ENCODE assay signal across 8 cellular contexts in the genomic region with DNA sequence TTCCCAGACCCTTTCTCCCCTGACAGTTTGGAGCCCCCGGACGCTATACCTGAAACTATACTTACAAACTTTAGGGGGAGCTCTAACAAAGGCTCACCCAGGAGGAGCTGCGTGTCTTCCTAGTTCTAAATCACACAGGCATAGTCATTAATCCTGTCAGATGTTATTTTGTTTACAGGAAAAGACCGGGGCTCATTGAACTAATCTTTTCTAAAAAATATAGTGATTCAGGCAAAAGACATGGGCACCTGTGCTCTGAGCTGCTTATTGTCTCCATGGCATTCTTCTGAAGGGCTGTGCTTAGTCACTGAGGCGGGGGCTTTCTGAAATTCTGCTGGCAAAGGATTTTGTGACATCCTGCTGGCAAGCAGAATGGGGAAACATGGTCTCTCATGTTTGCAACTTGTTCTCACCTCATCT.
DNase-seq lines count a peak whose midpoint lies in the region; ATAC-seq and TF ChIP-seq lines count a peak whose summit lies in the region.

No MANE protein-coding gene starts in this region.

- H3K9me3 ChIP-seq in H9 (ENCODE audit: control insufficient read depth, low read depth, low read length) (no peaks in the 10 kb centered on the region), neural progenitor cell (ENCODE audit: low read depth) (no peaks in the 10 kb centered on the region)

- H2BK5ac ChIP-seq in H9 (ENCODE audit: insufficient read length, low read length): no peak overlapping the region

- H3K79me2 ChIP-seq in H9 (ENCODE audit: insufficient read depth, low read length) (no peaks in the 10 kb centered on the region), neural progenitor cell (ENCODE audit: low read depth) (no peaks in the 10 kb centered on the region)

- H4K20me1 ChIP-seq in H9 (ENCODE audit: control insufficient read depth, insufficient read depth, insufficient read length) (no peaks in the 10 kb centered on the region), neural progenitor cell (ENCODE audit: low read depth) (no peaks in the 10 kb centered on the region)

- H3K9ac ChIP-seq in H9 (ENCODE audit: extremely low read depth, insufficient read length, low read length) (no peak overlapping the region), neural progenitor cell (no peak overlapping the region)

- no peak overlapping the region for H4K91ac ChIP-seq in H9 (ENCODE audit: insufficient read length, low read depth, low read length)

- no peaks in the 10 kb centered on the region for H3K23me2 ChIP-seq in H9 (ENCODE audit: insufficient read length, low read depth, low read length, poor library complexity, severe bottlenecking)

- H3K4ac ChIP-seq in H9 (ENCODE audit: low read depth, low read length): no peak overlapping the region

- no peak overlapping the region for H3K4me2 ChIP-seq in H9 (ENCODE audit: insufficient read depth, insufficient read length, low read length)
- peak overlapping the region; percentile 66 for H3K4me2 ChIP-seq in neural progenitor cell

- H2AFZ ChIP-seq in H9 (ENCODE audit: low read length): no peak overlapping the region
- H2AFZ ChIP-seq in neural progenitor cell (replicated peaks): peak overlapping the region; percentile 85

- H3K27me3 ChIP-seq in H9 (ENCODE audit: insufficient read depth, low read length) (no peaks in the 10 kb centered on the region), neural progenitor cell (no peaks in the 10 kb centered on the region)

- no peak overlapping the region for H2BK15ac ChIP-seq in H9 (ENCODE audit: low read depth, low read length)

- H3F3A ChIP-seq in neural progenitor cell (ENCODE audit: low read depth): peaks cover 11% of the 10 kb centered on the region

- no peak overlapping the region for H2BK20ac ChIP-seq in H9 (ENCODE audit: low read depth, low read length, poor library complexity, severe bottlenecking)

- H3K4me1 Mint-ChIP-seq in H9 (peaks cover 5 to 10% of the 10 kb centered on the region in 2 experiments), neural progenitor cell (peaks cover 11% of the 10 kb centered on the region)
- no peaks in the 10 kb centered on the region for H3K4me1 Mint-ChIP-seq in activated CD8-positive, alpha-beta memory T cell treated with anti-CD3 and anti-CD28 coated beads, Interleukin-2, amount 10 ng/mL, durations not matched to agents 7 days and 5 days

- no peak overlapping the region for H4K5ac ChIP-seq in H9 (ENCODE audit: insufficient read length, low read depth, low read length)

- WGBS in H9 (ENCODE audit: extremely low coverage, insufficient read length, low lambda C conversion rate): no CpG with 5 or more reads among the region's 5 CpGs

- H2BK120ac ChIP-seq in H9 (ENCODE audit: low read depth, low read length, poor library complexity, severe bottlenecking): no peak overlapping the region

- no peaks in the 10 kb centered on the region; the same call in 1 of the 2 replicates for H3K4me1 ChIP-seq in H9 (ENCODE audit: insufficient read depth, low read length)
- peaks cover 9% of the 10 kb centered on the region for H3K4me1 ChIP-seq in neural progenitor cell

- H2AK5ac ChIP-seq in H9 (ENCODE audit: insufficient read length, low read length): no peak overlapping the region

- ATAC-seq in GM21526 (IDR thresholded peaks at IDR 0.05; ENCODE audit: low FRiP score, unreplicated experiment) (no peak), HG03280 (IDR thresholded peaks at IDR 0.05; ENCODE audit: unreplicated experiment) (no peak), HG02938 (IDR thresholded peaks at IDR 0.05; ENCODE audit: unreplicated experiment) (no peak)
- ATAC-seq in activated CD8-positive, alpha-beta memory T cell treated with anti-CD3 and anti-CD28 coated beads, Interleukin-2, amount 10 ng/mL, durations not matched to agents 7 days and 5 days: no peak

- no peak overlapping the region for H3K23ac ChIP-seq in H9 (ENCODE audit: insufficient read length, low read depth, low read length)

- no peak overlapping the region for H3K27ac ChIP-seq in H9 (ENCODE audit: insufficient read length, low read depth, low read length)
- peak overlapping the region; percentile 7 for H3K27ac ChIP-seq in neural progenitor cell

- DNase-seq in H9: peak; percentile 46
- peak; percentile 82 for DNase-seq in NCI-H1694 treated with DMSO at 0.1 percent for 48 hours (lab: John Stamatoyannopoulos, UW)
- DNase-seq in SW480 (ENCODE audit: low spot score): peak; percentile 64
- DNase-seq in neural progenitor cell (ENCODE audit: low spot score): peak; percentile 71
- no peak for DNase-seq in activated CD8-positive, alpha-beta memory T cell treated with anti-CD3 and anti-CD28 coated beads, Interleukin-2, amount 10 ng/mL, durations not matched to agents 7 days and 5 days

- no peak overlapping the region for H3T11ph ChIP-seq in H9 (ENCODE audit: low read length)

- H3K18ac ChIP-seq in H9 (ENCODE audit: insufficient read length, low read depth, low read length): no peak overlapping the region

- peak overlapping the region; percentile 27 for H3K4me3 ChIP-seq in neural progenitor cell

- H3K27me3 Mint-ChIP-seq in H9 (ENCODE audit: low read depth) (no peaks in the 10 kb centered on the region), neural progenitor cell (ENCODE audit: insufficient read depth, low read depth) (no peaks in the 10 kb centered on the region)
- no peaks in the 10 kb centered on the region for H3K27me3 Mint-ChIP-seq in activated CD8-positive, alpha-beta memory T cell treated with anti-CD3 and anti-CD28 coated beads, Interleukin-2, amount 10 ng/mL, durations not matched to agents 7 days and 5 days

- H3K27ac Mint-ChIP-seq in H9 (peak overlapping the region; percentile 31 to 92 (median 81); a peak in 4 of 7 replicates), neural progenitor cell (no peak overlapping the region)
- H3K27ac Mint-ChIP-seq in activated CD8-positive, alpha-beta memory T cell treated with anti-CD3 and anti-CD28 coated beads, Interleukin-2, amount 10 ng/mL, durations not matched to agents 7 days and 5 days: no peak overlapping the region

- H2BK12ac ChIP-seq in H9 (ENCODE audit: insufficient read length, low read depth, low read length): no peak overlapping the region

- H3K36me3 ChIP-seq in neural progenitor cell: no peaks in the 10 kb centered on the region

- no peaks in the 10 kb centered on the region for H3K79me1 ChIP-seq in H9 (ENCODE audit: insufficient read depth, low read depth, low read length, poor library complexity, severe bottlenecking)

- no peak overlapping the region for H4K8ac ChIP-seq in H9 (replicated peaks; ENCODE audit: insufficient read length, low read depth, low read length)

- H3K9me3 Mint-ChIP-seq in H9 (no peaks in the 10 kb centered on the region), neural progenitor cell (peaks cover 2% of the 10 kb centered on the region)
- H3K9me3 Mint-ChIP-seq in activated CD8-positive, alpha-beta memory T cell treated with anti-CD3 and anti-CD28 coated beads, Interleukin-2, amount 10 ng/mL, durations not matched to agents 7 days and 5 days (ENCODE audit: low read depth): no peaks in the 10 kb centered on the region

- peaks cover 0 to 4% (median 0%) of the 10 kb centered on the region in 3 experiments; a peak in 1 of 7 replicates for H3K36me3 Mint-ChIP-seq in H9 (ENCODE audit: insufficient read depth in 1 of 3, low read depth in 3 of 3)
- H3K36me3 Mint-ChIP-seq in neural progenitor cell: no peaks in the 10 kb centered on the region
- H3K36me3 Mint-ChIP-seq in activated CD8-positive, alpha-beta memory T cell treated with anti-CD3 and anti-CD28 coated beads, Interleukin-2, amount 10 ng/mL, durations not matched to agents 7 days and 5 days: no peaks in the 10 kb centered on the region

- peak; percentile 82 for TF ChIP-seq CTCF in H9 (conservative IDR thresholded peaks at IDR 0.05)
- peak; percentile 75 for TF ChIP-seq CTCF in neural progenitor cell (IDR thresholded peaks at IDR 0.05)

- H3K4me3 Mint-ChIP-seq in H9 (peak overlapping the region in 1 of 2 experiments; percentile 55; a peak in 2 of 5 replicates), neural progenitor cell (peak overlapping the region; percentile 60)
- no peak overlapping the region for H3K4me3 Mint-ChIP-seq in activated CD8-positive, alpha-beta memory T cell treated with anti-CD3 and anti-CD28 coated beads, Interleukin-2, amount 10 ng/mL, durations not matched to agents 7 days and 5 days

- CTCF ChIA-PET in activated CD8-positive, alpha-beta memory T cell treated with anti-CD3 and anti-CD28 coated beads, Interleukin-2, amount 10 ng/mL, durations not matched to agents 7 days and 5 days (lab: Charles Lee): no interaction called here

- H3K14ac ChIP-seq in H9 (ENCODE audit: insufficient read depth, low read length): no peak overlapping the region

- no peak overlapping the region for H3K56ac ChIP-seq in H9 (ENCODE audit: insufficient read length, low read depth, low read length)

Comparison
In these comparisons a context has a peak if more than half of its experiments do, and no peak if none do; other contexts are left out.
1. H3K27ac Mint-ChIP-seq: peak in H9 (3 of 3); none in neural progenitor cell (single experiment) and activated CD8-positive, alpha-beta memory T cell treated with anti-CD3 and anti-CD28 coated beads, Interleukin-2, amount 10 ng/mL, durations not matched to agents 7 days and 5 days (single experiment).